8 cellular contexts compared by ENCODE assay signal in genomic region chr1:63367218-63368103, GRCh38. TPM values are rescaled to one million over a fixed set of nuclear protein-coding genes. Genes with fewer than 3 reads are reported as not detected.
DNase-seq lines count a peak whose midpoint lies in the region; ATAC-seq and TF ChIP-seq lines count a peak whose summit lies in the region.

TSS of gene ALG6 (plus strand) at chr1:63367627. CDS start at chr1:63370978, 3,351 bp downstream.

- H3K27me3 Mint-ChIP-seq in activated T-cell treated with anti-CD3 and anti-CD28 coated beads, Interleukin-2, amount 50 U/mL, for 4 hours (ENCODE audit: low read depth): peaks cover 9% of the 10 kb centered on the region

- H3K9me2 ChIP-seq in PC-9 (ENCODE audit: insufficient read depth): no peaks in the 10 kb centered on the region

- H3K36me3 ChIP-seq in PC-9 (ENCODE audit: low read depth) (no peaks in the 10 kb centered on the region), muscle layer of colon (ENCODE audit: insufficient read depth, low read length) (no peaks in the 10 kb centered on the region)

- H3K9ac ChIP-seq in muscle layer of colon (ENCODE audit: low read length): peak within 1 kb of the TSS; percentile 85

- H3K4me1 ChIP-seq in PC-9 (replicated peaks; ENCODE audit: insufficient read depth) (peaks cover 18% of the 10 kb centered on the region), muscle layer of colon (ENCODE audit: insufficient read depth, low read length) (peaks cover 4% of the 10 kb centered on the region)

- peak within 1 kb of the TSS; percentile 98 for H2AFZ ChIP-seq in PC-9

- H4K20me1 ChIP-seq in PC-9 (ENCODE audit: insufficient read depth): no peaks in the 10 kb centered on the region

- H3K27ac ChIP-seq in PC-9: peak within 1 kb of the TSS; percentile 34
- H3K27ac ChIP-seq in muscle layer of colon (ENCODE audit: low read depth, low read length): peak within 1 kb of the TSS; percentile 80

- POLR2A ChIA-PET in PC-9 (lab: Charles Lee; ENCODE audit: unreplicated experiment): interaction anchor here (0.6 to 0.7 kb wide), 2 partner anchors 69 to 275 kb away, joined by 4 to 16 read pairs; no protein-coding TSS in a partner anchor

- DNase-seq in DMS79 (lab: John Stamatoyannopoulos, UW): peak; percentile 93
- peak; percentile 91 for DNase-seq in KG1 (lab: John Stamatoyannopoulos, UW)
- peak; percentile 87 to 99 for DNase-seq in PC-9
- DNase-seq in activated T-cell treated with anti-CD3 and anti-CD28 coated beads, Interleukin-2, amount 50 U/mL, for 4 hours: peak; percentile 86
- DNase-seq in stimulated activated CD8-positive, alpha-beta memory T cell treated with anti-CD3 and anti-CD28 coated beads, Interleukin-7, amount 100 ng/mL, for 1 hour (ENCODE audit: low read depth in 2 of 2): peak; percentile 79 to 84

- H3K27me3 ChIP-seq in PC-9 (ENCODE audit: insufficient read depth, low read depth): no peaks in the 10 kb centered on the region
- H3K27me3 ChIP-seq in muscle layer of colon (ENCODE audit: control insufficient read depth in 1 of 2, insufficient read depth in 2 of 2, low read length in 2 of 2): no peaks in the 10 kb centered on the region

- H3K9me3 ChIP-seq in PC-9 (ENCODE audit: insufficient read depth, low read depth) (no peaks in the 10 kb centered on the region), muscle layer of colon (ENCODE audit: low read length) (no peaks in the 10 kb centered on the region)

- no peak for TF ChIP-seq CTCF in PC-9 (conservative IDR thresholded peaks at IDR 0.05)

- intact Hi-C loops in PC-9 (cut with micrococcal nuclease; ENCODE audit: unreplicated experiment): loop anchor here (2.0 to 5.0 kb wide), 3 partner anchors 50 to 930 kb away; partner anchors contain the start of genes EFCAB7, ITGB3BP and USP1

- peaks cover 13% of the 10 kb centered on the region; the same call in 1 of the 2 replicates for H3F3A ChIP-seq in PC-9 (ENCODE audit: insufficient read depth, low read depth)

- H3K36me3 Mint-ChIP-seq in activated T-cell treated with anti-CD3 and anti-CD28 coated beads, Interleukin-2, amount 50 U/mL, for 4 hours (ENCODE audit: insufficient read depth): peaks cover 11% of the 10 kb centered on the region

- H3K79me2 ChIP-seq in PC-9 (ENCODE audit: low read depth): no peaks in the 10 kb centered on the region

- H3K4me2 ChIP-seq in PC-9: peak within 1 kb of the TSS; percentile 85

- H3K4me3 ChIP-seq in PC-9: peak within 1 kb of the TSS; percentile 91
- H3K4me3 ChIP-seq in muscle layer of colon (ENCODE audit: low read depth in 1 of 2, low read length in 2 of 2): peak within 1 kb of the TSS; percentile 88 to 97

- H3K4me3 Mint-ChIP-seq in activated T-cell treated with anti-CD3 and anti-CD28 coated beads, Interleukin-2, amount 50 U/mL, for 4 hours: peak within 1 kb of the TSS; percentile 93

- TSS peak; percentile 63 for BruUV-seq in PC-9 (replicated peaks; lab: Mats Ljungman, UMichigan)

- CTCF ChIA-PET in PC-9 (lab: Charles Lee): interaction anchor here (0.6 kb wide), 1 partner anchor 9 kb away, joined by 3 read pairs; no protein-coding TSS in a partner anchor

- peaks cover 25% of the 10 kb centered on the region for H3K4me1 Mint-ChIP-seq in activated T-cell treated with anti-CD3 and anti-CD28 coated beads, Interleukin-2, amount 50 U/mL, for 4 hours (ENCODE audit: low read depth)

- no peaks in the 10 kb centered on the region for H3K9me3 Mint-ChIP-seq in activated T-cell treated with anti-CD3 and anti-CD28 coated beads, Interleukin-2, amount 50 U/mL, for 4 hours

- ATAC-seq in GM21737 (IDR thresholded peaks at IDR 0.05; ENCODE audit: unreplicated experiment) (peak; percentile 97), esophagus mucosa (peak; percentile 99)
- peak; percentile 95 for ATAC-seq in activated T-cell treated with anti-CD3 and anti-CD28 coated beads, Interleukin-2, amount 50 U/mL, for 4 hours

RNA-seq across cellular contexts. Expression of gene ALG6, which starts in this region (rescaled TPM):
- total RNA-seq in PC-9 (2021) (11.2 and 14.7 TPM in 2 replicates), esophagus mucosa (12.3 TPM)
- 10 to 100 TPM; 13.8 to 16.6 (median 15.3) TPM for total RNA-seq in activated T-cell treated with anti-CD3 and anti-CD28 coated beads, Interleukin-2, amount 50 U/mL, for 4 hours

Comparison
In these comparisons a context has a peak if more than half of its experiments do, and no peak if none do; other contexts are left out.
1. Peak in every context shown above with its lines: DNase-seq, ATAC-seq, H3K4me3 ChIP-seq and H3K27ac ChIP-seq.